1 cellular context compared by ENCODE assay signal in genomic region chr1:36352910-36353878, GRCh38.
TF ChIP-seq lines count a peak whose summit lies in the region.

No MANE protein-coding gene starts in this region.

TF ChIP-seq in HCT116, 20 proteins besides CTCF, POLR2A, EP300 and RAD21 (continued from another document):
- no peak for TF ChIP-seq ATF3 (IDR thresholded peaks at IDR 0.05)
- TF ChIP-seq EZH2 (IDR thresholded peaks at IDR 0.05) = no peak
- TF ChIP-seq, protein P1, sequence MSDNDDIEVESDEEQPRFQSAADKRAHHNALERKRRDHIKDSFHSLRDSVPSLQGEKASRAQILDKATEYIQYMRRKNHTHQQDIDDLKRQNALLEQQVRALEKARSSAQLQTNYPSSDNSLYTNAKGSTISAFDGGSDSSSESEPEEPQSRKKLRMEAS (IDR thresholded peaks at IDR 0.05) = no peak
- TF ChIP-seq EZH2phosphoT487 (IDR thresholded peaks at IDR 0.05; ENCODE audit: borderline replicate concordance) = no peak
- no peak for TF ChIP-seq EGR1 (IDR thresholded peaks at IDR 0.05; ENCODE audit: low read depth)
- no peak for TF ChIP-seq FOSL1 (IDR thresholded peaks at IDR 0.05; ENCODE audit: low read depth)
- no peak for TF ChIP-seq SIN3A (IDR thresholded peaks at IDR 0.05; ENCODE audit: low read depth)
